ENCODE assay signal across 13 cellular contexts in genomic region chr10:98154076-98154475, GRCh38.
"Had no signal": no experiment of that assay in that cellular context is flagged by ENCODE, and none has a peak within 500 bp of the region (broad histone marks: within the 10 kb centered on the region; RNA-seq: fewer than 3 reads in every experiment).

No MANE protein-coding gene starts in this region.

- H3K27ac ChIP-seq: cardiac muscle cell, testis had no signal

- H3K9me3 ChIP-seq: testis had no signal

- DNase-seq: activated CD4-positive, alpha-beta T cell treated with anti-CD3 and anti-CD28 coated beads for 36 hours; activated CD8-positive, alpha-beta memory T cell treated with anti-CD3 and anti-CD28 coated beads, Interleukin-2, amount 50 U/mL, for 4 hours; activated CD8-positive, alpha-beta T cell treated with anti-CD3 and anti-CD28 coated beads for 36 hours; activated naive CD4-positive, alpha-beta T cell; hypothalamus; natural killer cell; stimulated activated CD4-positive, alpha-beta T cell treated with anti-CD3 and anti-CD28 coated beads, Interleukin-15, amount 100 ng/mL, for 24 hours; stimulated activated CD4-positive, alpha-beta T cell treated with anti-CD3 and anti-CD28 coated beads, Interleukin-4, amount 100 ng/mL, for 4 hours; stimulated activated naive CD8-positive, alpha-beta T cell treated with anti-CD3 and anti-CD28 coated beads, Interleukin-15, amount 100 ng/mL, for 72 hours; SW 1271; testis had no signal

- ATAC-seq: activated CD4-positive, alpha-beta T cell treated with anti-CD3 and anti-CD28 coated beads for 36 hours; activated CD8-positive, alpha-beta T cell treated with anti-CD3 and anti-CD28 coated beads for 36 hours; natural killer cell; stimulated activated naive CD8-positive, alpha-beta T cell treated with anti-CD3 and anti-CD28 coated beads, Interleukin-15, amount 100 ng/mL, for 72 hours had no signal

- H3K27me3 ChIP-seq: cardiac muscle cell, testis had no signal

- H3K4me3 ChIP-seq: cardiac muscle cell, lung, testis had no signal

- H3K4me1 ChIP-seq: testis had no signal

- H3K36me3 ChIP-seq: cardiac muscle cell had no signal
